Comparison of ENCODE assay signal across 8 cellular contexts in genomic region chr15:31352911-31353811, GRCh38. TPM values are rescaled to one million over a fixed set of nuclear protein-coding genes. Genes with fewer than 3 reads are reported as not detected.
DNase-seq lines count a peak whose midpoint lies in the region; ATAC-seq and TF ChIP-seq lines count a peak whose summit lies in the region.

No MANE protein-coding gene starts in this region.

- H3K27me3 Mint-ChIP-seq in stimulated activated naive CD8-positive, alpha-beta T cell treated with anti-CD3 and anti-CD28 coated beads, Interleukin-15, amount 100 ng/mL, for 72 hours, result no peaks in the 10 kb centered on the region

- TF ChIP-seq POLR2A in breast epithelium (IDR thresholded peaks at IDR 0.05), result no peak

- H3K36me3 ChIP-seq in DND-41 (ENCODE audit: insufficient read depth, low read length) (peaks cover 50% of the 10 kb centered on the region), SJCRH30 (no peaks in the 10 kb centered on the region), breast epithelium (no peaks in the 10 kb centered on the region)

- H3K79me2 ChIP-seq in DND-41 (ENCODE audit: insufficient read depth, low read length), result peaks cover 100% of the 10 kb centered on the region

- H3K4me1 ChIP-seq in DND-41 (ENCODE audit: insufficient read depth, low read length), result peaks cover 79% of the 10 kb centered on the region
- peaks cover 29% of the 10 kb centered on the region for H3K4me1 ChIP-seq in SJCRH30
- H3K4me1 ChIP-seq in breast epithelium, result peaks cover 8 to 16% of the 10 kb centered on the region in 2 donors

- peak overlapping the region; percentile 63 to 91 for H3K27ac Mint-ChIP-seq in stimulated activated naive CD8-positive, alpha-beta T cell treated with anti-CD3 and anti-CD28 coated beads, Interleukin-15, amount 100 ng/mL, for 72 hours

- H3K4me3 Mint-ChIP-seq in stimulated activated naive CD8-positive, alpha-beta T cell treated with anti-CD3 and anti-CD28 coated beads, Interleukin-15, amount 100 ng/mL, for 72 hours, result peak overlapping the region; percentile 77 to 96

- ATAC-seq in DND-41 (ENCODE audit: insufficient read depth, low read depth) (peak; percentile 61), GM19452 (IDR thresholded peaks at IDR 0.05; ENCODE audit: unreplicated experiment) (peak; percentile 71), HG03460 (IDR thresholded peaks at IDR 0.05; ENCODE audit: unreplicated experiment) (peak; percentile 58), left lobe of liver (peak; percentile 22)
- peak; percentile 77 for ATAC-seq in stimulated activated naive CD8-positive, alpha-beta T cell treated with anti-CD3 and anti-CD28 coated beads, Interleukin-15, amount 100 ng/mL, for 72 hours

- H3K9me3 ChIP-seq in DND-41 (ENCODE audit: insufficient read depth, low read length, severe bottlenecking) (no peaks in the 10 kb centered on the region), SJCRH30 (replicated peaks) (no peaks in the 10 kb centered on the region), breast epithelium (no peaks in the 10 kb centered on the region)

- TF ChIP-seq CTCF in DND-41 (IDR thresholded peaks at IDR 0.05; ENCODE audit: borderline replicate concordance, extremely low read depth, low read length, poor library complexity, severe bottlenecking), result no peak
- TF ChIP-seq CTCF in breast epithelium (IDR thresholded peaks at IDR 0.05), result no peak

- peaks cover 100% of the 10 kb centered on the region for H3K4me1 Mint-ChIP-seq in stimulated activated naive CD8-positive, alpha-beta T cell treated with anti-CD3 and anti-CD28 coated beads, Interleukin-15, amount 100 ng/mL, for 72 hours

- intact Hi-C loops in breast epithelium (cut with DNase I; ENCODE audit: low total_unique reads), result no loop called here

- H4K20me1 ChIP-seq in DND-41 (ENCODE audit: insufficient read depth, low read length), result peaks cover 88% of the 10 kb centered on the region

- no peak overlapping the region for H2AFZ ChIP-seq in DND-41 (ENCODE audit: low read depth, low read length)

- peak; percentile 49 for DNase-seq in DND-41
- peak; percentile 71 to 83 for DNase-seq in SJCRH30
- DNase-seq in breast epithelium (ENCODE audit: low spot score in 2 of 2), result no peak
- DNase-seq in left lobe of liver (ENCODE audit: low spot score), result no peak
- DNase-seq in stimulated activated naive CD8-positive, alpha-beta T cell treated with anti-CD3 and anti-CD28 coated beads, Interleukin-15, amount 100 ng/mL, for 72 hours, result peak in 1 of 2 donors; percentile 67
- DNase-seq in NK-92 treated with Interleukin-12 subunit alpha and Interleukin-12 subunit beta, amount 100 ng/mL, for 24 hours (lab: John Stamatoyannopoulos, UW), result no peak

- H3K4me2 ChIP-seq in DND-41 (ENCODE audit: insufficient read depth, low read length), result no peak overlapping the region

- H3K4me3 ChIP-seq in DND-41 (ENCODE audit: low read depth in 1 of 2, low read length in 2 of 2) (no peak overlapping the region), SJCRH30 (no peak overlapping the region), breast epithelium (peak overlapping the region in 1 of 3 donors; percentile 50)

- peaks cover 0 to 11% of the 10 kb centered on the region in 2 donors for H3K9me3 Mint-ChIP-seq in stimulated activated naive CD8-positive, alpha-beta T cell treated with anti-CD3 and anti-CD28 coated beads, Interleukin-15, amount 100 ng/mL, for 72 hours

- H3K27me3 ChIP-seq in DND-41 (ENCODE audit: insufficient read depth, low read length, poor library complexity), result no peaks in the 10 kb centered on the region
- H3K27me3 ChIP-seq in SJCRH30, result no peaks in the 10 kb centered on the region
- no peaks in the 10 kb centered on the region for H3K27me3 ChIP-seq in breast epithelium

- H3K9ac ChIP-seq in DND-41 (ENCODE audit: low read depth, low read length), result 0 out of 2 replicates have a peak overlapping the region, but pooled peaks have one; percentile 4

- peak overlapping the region; percentile 57 for H3K27ac ChIP-seq in DND-41 (ENCODE audit: low read length)
- peak overlapping the region; percentile 67 for H3K27ac ChIP-seq in SJCRH30
- peak overlapping the region; percentile 71 to 87 for H3K27ac ChIP-seq in breast epithelium

RNA-seq across cellular contexts. Expression of gene KLF13, which starts 26.5 kb away (rescaled TPM):
- 33.1 and 34.7 TPM in 2 replicates for total RNA-seq in SJCRH30 (2014; rRNA removed; shearing (Covaris generic))
- total RNA-seq in breast epithelium, result 10 to 100 TPM; 26.3 to 52.2 (median 28.2) TPM
- total RNA-seq in left lobe of liver, result 91.9 TPM

Comparison
In these comparisons a context has a peak if more than half of its experiments do, and no peak if none do; other contexts are left out.
1. ATAC-seq: peak in every context shown above with its lines; median percentile 77 in stimulated activated naive CD8-positive, alpha-beta T cell treated with anti-CD3 and anti-CD28 coated beads, Interleukin-15, amount 100 ng/mL, for 72 hours; 71 in GM19452; 61 in DND-41; 58 in HG03460; 22 in left lobe of liver.
2. DNase-seq: peak in DND-41 (single experiment) and SJCRH30 (2 of 2); none in breast epithelium (0 of 2), left lobe of liver (single experiment) and NK-92 treated with Interleukin-12 subunit alpha and Interleukin-12 subunit beta, amount 100 ng/mL, for 24 hours (single experiment).
3. Peak in every context shown above with its lines, with median percentiles within 50 percentile points of each other: H3K27ac ChIP-seq.